1 cellular context compared by ENCODE assay signal in the genomic region with DNA sequence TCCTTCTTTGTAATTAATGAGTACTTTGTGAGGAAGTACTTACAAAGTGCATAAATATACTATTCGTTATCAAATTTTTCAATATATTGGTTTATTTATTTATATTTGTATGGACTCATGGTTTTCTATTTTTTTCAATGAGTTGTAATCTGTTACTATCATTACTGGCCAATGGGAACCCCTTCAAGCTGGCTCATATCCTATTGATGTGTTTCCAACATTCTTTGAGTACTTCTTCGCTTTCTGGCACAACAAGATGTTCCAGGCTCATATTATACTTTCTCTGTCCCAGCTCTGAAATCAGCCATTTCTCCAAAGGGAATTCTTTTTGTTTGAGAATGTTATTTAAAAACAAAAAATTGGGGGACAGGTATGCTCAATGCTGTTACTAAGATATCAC.
TF ChIP-seq lines count a peak whose summit lies in the region.

No MANE protein-coding gene starts in this region.

TF ChIP-seq in IMR-90, 13 proteins besides CTCF, POLR2A, EP300 and RAD21:
- TF ChIP-seq RFX5 (IDR thresholded peaks at IDR 0.05; ENCODE audit: low read depth, low read length) (peak; percentile 87), CEBPB (IDR thresholded peaks at IDR 0.05; ENCODE audit: low read depth, low read length) (no peak)
